Comparison of ENCODE assay signal across 12 cellular contexts in the genomic region with DNA sequence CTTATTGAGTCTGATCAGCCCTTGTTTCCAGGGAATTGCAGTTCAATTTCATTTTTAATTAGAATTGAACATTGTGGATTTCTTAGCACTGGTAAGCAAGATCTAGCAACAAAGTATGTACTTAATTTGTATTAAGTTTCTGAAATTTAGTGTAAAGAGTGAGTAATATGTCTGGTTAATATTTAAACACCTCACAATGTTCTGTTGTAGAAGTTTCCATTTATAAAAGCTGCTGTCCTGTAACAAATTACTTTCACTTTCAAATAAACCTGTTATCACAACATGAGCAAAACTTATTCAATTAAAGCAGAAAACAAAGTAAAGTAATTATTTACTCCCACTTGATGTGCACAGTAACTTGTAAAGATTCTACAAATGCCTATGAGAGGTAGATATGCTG.
DNase-seq lines count a peak whose midpoint lies in the region; ATAC-seq, FAIRE-seq and TF ChIP-seq lines count a peak whose summit lies in the region.
"Had no signal": no experiment of that assay in that cellular context is flagged by ENCODE, and none has a peak within 500 bp of the region (broad histone marks: within the 10 kb centered on the region; RNA-seq: fewer than 3 reads in every experiment).

No MANE protein-coding gene starts in this region.

- intact Hi-C loops in psoas muscle (cut with DNase I), result no loop called here
- intact Hi-C loops in activated CD8-positive, alpha-beta T cell treated with anti-CD3 and anti-CD28 coated beads for 36 hours (cut with micrococcal nuclease), result no loop called here

- H3K4me3 Mint-ChIP-seq in osteocyte (ENCODE audit: unreplicated experiment), result peak overlapping the region; percentile 12
- no peak overlapping the region for H3K4me3 Mint-ChIP-seq in activated CD8-positive, alpha-beta T cell treated with anti-CD3 and anti-CD28 coated beads for 36 hours
- H3K4me3 Mint-ChIP-seq: T-cell had no signal

- H3K27ac ChIP-seq in psoas muscle (no peak overlapping the region), tibial nerve (no peak overlapping the region)
- H3K27ac ChIP-seq: epithelial cell of prostate had no signal

- H3K36me3 ChIP-seq in psoas muscle (ENCODE audit: insufficient read depth in 1 of 2, low read depth in 1 of 2), result no peaks in the 10 kb centered on the region
- no peaks in the 10 kb centered on the region for H3K36me3 ChIP-seq in tibial nerve

- POLR2A ChIA-PET in activated CD8-positive, alpha-beta T cell treated with anti-CD3 and anti-CD28 coated beads for 36 hours (lab: Charles Lee), result no interaction called here

- no peak for TF ChIP-seq POLR2A in tibial nerve (IDR thresholded peaks at IDR 0.05)

- peak; percentile 78 for FAIRE-seq in RCC 7860 (lab: Jason Lieb, UNC)

- peaks cover 28% of the 10 kb centered on the region for H3K4me1 Mint-ChIP-seq in osteocyte (ENCODE audit: unreplicated experiment)
- peaks cover 7% of the 10 kb centered on the region for H3K4me1 Mint-ChIP-seq in activated CD8-positive, alpha-beta T cell treated with anti-CD3 and anti-CD28 coated beads for 36 hours (ENCODE audit: low read depth)

- peak overlapping the region; percentile 66 for H3K27ac Mint-ChIP-seq in osteocyte (ENCODE audit: unreplicated experiment)
- H3K27ac Mint-ChIP-seq in activated CD8-positive, alpha-beta T cell treated with anti-CD3 and anti-CD28 coated beads for 36 hours, result no peak overlapping the region
- H3K27ac Mint-ChIP-seq: T-cell had no signal

- no peaks in the 10 kb centered on the region for H3K9me3 ChIP-seq in psoas muscle
- H3K9me3 ChIP-seq in tibial nerve, result no peaks in the 10 kb centered on the region

- no peak for TF ChIP-seq EP300 in tibial nerve (IDR thresholded peaks at IDR 0.05)

- H3K4me3 ChIP-seq in psoas muscle, result no peak overlapping the region
- H3K4me3 ChIP-seq in tibial nerve, result peak overlapping the region in 1 of 4 donors; percentile 8

- H3K9me3 Mint-ChIP-seq in osteocyte (ENCODE audit: unreplicated experiment), result no peaks in the 10 kb centered on the region
- no peaks in the 10 kb centered on the region for H3K9me3 Mint-ChIP-seq in activated CD8-positive, alpha-beta T cell treated with anti-CD3 and anti-CD28 coated beads for 36 hours
- H3K9me3 Mint-ChIP-seq: T-cell had no signal

- H3K27me3 ChIP-seq in psoas muscle (ENCODE audit: insufficient read depth in 3 of 3, low read length in 2 of 3) (no peaks in the 10 kb centered on the region), tibial nerve (no peaks in the 10 kb centered on the region)

- no peaks in the 10 kb centered on the region for H3K27me3 Mint-ChIP-seq in osteocyte (ENCODE audit: unreplicated experiment)
- no peaks in the 10 kb centered on the region for H3K27me3 Mint-ChIP-seq in activated CD8-positive, alpha-beta T cell treated with anti-CD3 and anti-CD28 coated beads for 36 hours
- H3K27me3 Mint-ChIP-seq: T-cell had no signal

- CTCF ChIA-PET in activated CD8-positive, alpha-beta T cell treated with anti-CD3 and anti-CD28 coated beads for 36 hours (lab: Charles Lee), result no interaction called here

- DNase-seq in RCC 7860 (ENCODE audit: low spot score) (peak; percentile 54), osteocyte (ENCODE audit: extremely low spot score, unreplicated experiment) (no peak), psoas muscle (no peak), tibial nerve (ENCODE audit: low spot score in 2 of 2) (no peak)
- DNase-seq in activated CD8-positive, alpha-beta T cell treated with anti-CD3 and anti-CD28 coated beads for 36 hours, result no peak
- DNase-seq: activated CD4-positive, alpha-beta T cell treated with anti-CD3 and anti-CD28 coated beads, Interleukin-2, amount 50 U/mL, for 1 hour; T-cell had no signal

- TF ChIP-seq CTCF in osteocyte (IDR thresholded peaks at IDR 0.05), result no peak
- no peak for TF ChIP-seq CTCF in psoas muscle (IDR thresholded peaks at IDR 0.05)
- TF ChIP-seq CTCF in tibial nerve (IDR thresholded peaks at IDR 0.05), result no peak
- TF ChIP-seq CTCF in activated CD8-positive, alpha-beta T cell treated with anti-CD3 and anti-CD28 coated beads for 36 hours (IDR thresholded peaks at IDR 0.05), result no peak

- H3K36me3 Mint-ChIP-seq in osteocyte (ENCODE audit: unreplicated experiment), result no peaks in the 10 kb centered on the region
- no peaks in the 10 kb centered on the region for H3K36me3 Mint-ChIP-seq in activated CD8-positive, alpha-beta T cell treated with anti-CD3 and anti-CD28 coated beads for 36 hours (ENCODE audit: low read depth)
- H3K36me3 Mint-ChIP-seq: T-cell had no signal

- no peaks in the 10 kb centered on the region for H3K4me1 ChIP-seq in psoas muscle
- H3K4me1 ChIP-seq in tibial nerve, result peaks cover 0 to 12% (median 0%) of the 10 kb centered on the region in 4 donors

- ATAC-seq in GM18870 (IDR thresholded peaks at IDR 0.05; ENCODE audit: unreplicated experiment) (peak; percentile 72), HG02973 (IDR thresholded peaks at IDR 0.05; ENCODE audit: unreplicated experiment) (peak; percentile 64), GM18868 (IDR thresholded peaks at IDR 0.05; ENCODE audit: unreplicated experiment) (no peak), psoas muscle (no peak)
- ATAC-seq in activated CD8-positive, alpha-beta T cell treated with anti-CD3 and anti-CD28 coated beads for 36 hours, result no peak
- ATAC-seq: sciatic nerve, T-cell had no signal

Comparison
In these comparisons a context has a peak if more than half of its experiments do, and no peak if none do; other contexts are left out.
1. ATAC-seq: peak in GM18870 (single experiment) and HG02973 (single experiment); none in GM18868 (single experiment), psoas muscle (0 of 4) and activated CD8-positive, alpha-beta T cell treated with anti-CD3 and anti-CD28 coated beads for 36 hours (single experiment).